8 cellular contexts compared by ENCODE assay signal in the genomic region with DNA sequence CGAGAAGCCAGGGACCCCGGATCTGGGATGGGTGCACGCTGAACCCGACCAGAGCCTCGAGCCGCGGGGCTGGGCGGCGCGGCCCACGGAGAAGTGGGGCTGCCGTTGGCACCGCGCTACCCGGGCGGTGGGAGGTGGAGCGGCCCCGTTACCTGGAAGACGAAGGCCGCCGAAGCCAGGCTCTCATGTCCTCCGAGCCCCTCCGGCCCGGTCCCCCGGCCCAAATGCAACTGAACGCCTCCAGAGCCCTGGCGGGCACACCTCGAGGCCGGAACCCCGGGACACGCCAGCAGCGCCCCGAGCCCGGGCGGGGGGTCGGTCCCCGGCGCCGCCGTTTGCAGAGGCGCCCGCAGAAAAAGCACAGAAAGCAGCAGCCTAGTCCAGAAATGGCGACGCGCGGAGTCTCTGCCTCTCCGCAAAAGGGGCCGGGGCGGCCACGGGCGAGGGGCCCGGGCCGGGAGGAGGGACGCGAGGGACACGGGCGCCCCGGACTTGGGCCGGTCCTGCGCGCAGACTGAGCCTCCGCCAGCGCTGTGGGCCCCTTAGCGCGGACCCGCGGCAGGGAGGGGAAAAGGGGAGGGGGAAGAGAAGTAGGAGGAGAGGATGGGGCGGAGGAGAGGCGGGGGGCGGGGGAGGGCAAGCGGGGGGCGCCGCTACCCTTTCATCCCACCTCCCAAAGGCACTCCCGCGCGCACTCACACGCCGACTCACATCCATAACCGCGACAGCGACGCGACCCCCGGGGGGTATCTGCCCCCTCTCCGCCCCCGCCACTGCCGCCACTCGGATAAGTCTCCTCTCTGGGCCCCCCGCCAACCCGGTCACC. TPM values are rescaled to one million over a fixed set of nuclear protein-coding genes. Genes with fewer than 3 reads are reported as not detected.
DNase-seq lines count a peak whose midpoint lies in the region; ATAC-seq and TF ChIP-seq lines count a peak whose summit lies in the region.

No MANE protein-coding gene starts in this region.

- H3K36me3 ChIP-seq in uterus: no peaks in the 10 kb centered on the region

- TF ChIP-seq POLR2A in uterus (IDR thresholded peaks at IDR 0.05): peak in 1 of 2 donors; percentile 46

- no peaks in the 10 kb centered on the region for H3K4me1 ChIP-seq in uterus

- H3K27ac Mint-ChIP-seq in T-helper 17 cell: peak overlapping the region; percentile 78

- H3K27me3 ChIP-seq in uterus: no peaks in the 10 kb centered on the region

- no peak overlapping the region for H3K4me3 Mint-ChIP-seq in T-helper 17 cell

- no peaks in the 10 kb centered on the region for H3K36me3 Mint-ChIP-seq in T-helper 17 cell (ENCODE audit: low read depth)

- H3K4me3 ChIP-seq in uterus: peak overlapping the region in 1 of 2 donors; percentile 57

- H3K4me1 Mint-ChIP-seq in T-helper 17 cell: peaks cover 23% of the 10 kb centered on the region

- DNase-seq in NCI-H1092 treated with DMSO at 0.1 percent for 48 hours (lab: John Stamatoyannopoulos, UW): peak; percentile 34
- DNase-seq in NCI-H1092 (lab: John Stamatoyannopoulos, UW): no peak
- peak in 2 of 3 donors; percentile 30 for DNase-seq in T-helper 17 cell
- DNase-seq in dermis blood vessel endothelial cell: peak; percentile 31
- peak; percentile 32 for DNase-seq in midbrain (lab: John Stamatoyannopoulos, UW)
- peak; percentile 49 to 64 for DNase-seq in uterus
- no peak for DNase-seq in RKO (ENCODE audit: low spot score)

- no peak for TF ChIP-seq CTCF in uterus (IDR thresholded peaks at IDR 0.05)

- intact Hi-C loops in uterus (cut with DNase I; ENCODE audit: low total_unique reads): no loop called here

- no peak overlapping the region for H3K27ac ChIP-seq in uterus

- H3K27me3 Mint-ChIP-seq in T-helper 17 cell: no peaks in the 10 kb centered on the region

- H3K9me3 ChIP-seq in T-helper 17 cell (ENCODE audit: control insufficient read depth, low read length, poor library complexity, severe bottlenecking) (no peaks in the 10 kb centered on the region), uterus (no peaks in the 10 kb centered on the region)

- ATAC-seq in T-helper 17 cell (no peak), HG02870 (IDR thresholded peaks at IDR 0.05; ENCODE audit: unreplicated experiment) (no peak)

RNA-seq across cellular contexts. Expression of a gene that starts 1.4 kb away (rescaled TPM):
- total RNA-seq in T-helper 17 cell: 10 to 100 TPM; 28.4 to 31.6 TPM
- 3.1 and 3.6 TPM in 2 replicates for total RNA-seq in dermis blood vessel endothelial cell
- 10 to 100 TPM in 3 of 4 donors, 1 to 10 TPM in 1; 8.2 to 65.1 (median 42.0) TPM for total RNA-seq in uterus

Comparison
In these comparisons a context has a peak if more than half of its experiments do, and no peak if none do; other contexts are left out.
1. DNase-seq: peak in NCI-H1092 treated with DMSO at 0.1 percent for 48 hours (single experiment), T-helper 17 cell (2 of 3), dermis blood vessel endothelial cell (single experiment), midbrain (single experiment) and uterus (2 of 2); none in NCI-H1092 (single experiment) and RKO (single experiment).